10 cellular contexts compared by ENCODE assay signal in the genomic region with DNA sequence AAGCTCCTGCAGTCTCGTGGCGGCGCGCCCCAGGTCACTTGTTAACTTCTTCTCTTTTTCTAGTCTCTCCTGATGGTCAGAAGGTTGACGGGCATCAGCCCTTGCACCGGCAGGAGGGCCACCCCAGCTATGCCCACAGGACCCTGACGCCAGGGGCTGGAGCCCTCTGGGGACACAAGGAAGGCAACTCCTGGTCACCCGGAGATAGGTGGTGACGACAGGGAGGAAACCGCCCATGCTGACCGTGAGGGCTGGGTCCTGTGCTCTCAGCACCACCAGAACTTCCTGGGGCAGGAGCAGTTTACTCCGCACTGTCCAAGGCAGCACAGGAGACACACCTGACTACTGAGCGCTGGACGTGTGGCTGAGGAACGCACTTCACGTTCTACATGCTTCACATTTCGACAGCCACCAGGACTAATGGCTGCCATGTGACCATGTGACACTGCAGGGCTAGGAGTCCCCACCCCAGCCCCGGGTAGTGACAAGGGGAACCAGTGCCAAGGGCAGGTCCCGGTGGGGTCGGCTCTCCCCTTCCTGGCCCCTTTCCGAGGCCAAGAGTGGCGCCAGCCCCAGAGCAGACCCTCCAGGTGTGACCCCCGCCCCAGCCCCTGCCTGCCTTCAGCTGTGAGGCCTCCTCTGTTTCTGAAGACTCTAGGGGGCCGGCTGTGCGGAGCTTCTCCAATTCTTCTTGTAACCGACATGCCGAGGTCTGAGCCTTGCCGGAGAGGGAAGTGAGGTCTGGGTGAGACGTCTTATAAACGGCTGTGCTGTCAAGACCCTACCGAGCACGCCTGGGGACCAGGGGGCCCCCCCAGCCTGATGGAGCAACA. TPM values are rescaled to one million over a fixed set of nuclear protein-coding genes. Genes with fewer than 3 reads are reported as not detected.
DNase-seq lines count a peak whose midpoint lies in the region; ATAC-seq, FAIRE-seq and TF ChIP-seq lines count a peak whose summit lies in the region.
"Had no signal": no experiment of that assay in that cellular context is flagged by ENCODE, and none has a peak within 500 bp of the region (broad histone marks: within the 10 kb centered on the region; RNA-seq: fewer than 3 reads in every experiment).

No MANE protein-coding gene starts in this region.

- peaks cover 29% of the 10 kb centered on the region for H3K36me3 Mint-ChIP-seq in WTC11
- H3K36me3 Mint-ChIP-seq in stimulated activated naive B cell treated with anti-CD40 and anti-IgM and Interleukin-4, amounts not matched to agents 10 μg/mL and 1 μg/mL and 100 μg/mL, for 72 hours: peaks cover 22 to 32% of the 10 kb centered on the region in 2 donors

- H3K4me3 Mint-ChIP-seq in WTC11: no peak overlapping the region
- H3K4me3 Mint-ChIP-seq in stimulated activated naive B cell treated with anti-CD40 and anti-IgM and Interleukin-4, amounts not matched to agents 10 μg/mL and 1 μg/mL and 100 μg/mL, for 72 hours: no peak overlapping the region
- H3K4me3 Mint-ChIP-seq: activated T-helper 1 cell treated with anti-CD3 and anti-CD28 coated beads, Interleukin-12 subunit alpha, Interleukin-12 subunit beta, Interleukin-2, Interleukin-4 antibody, amounts not matched to agents 30 ng/mL and 10 ng/mL and 1 ng/mL, durations not matched to agents 14 hours and 24 hours and 36 hours had no signal

- H3K27ac Mint-ChIP-seq in WTC11: 0 out of 2 replicates have a peak overlapping the region, but pooled peaks have one; percentile 60
- H3K27ac Mint-ChIP-seq in stimulated activated naive B cell treated with anti-CD40 and anti-IgM and Interleukin-4, amounts not matched to agents 10 μg/mL and 1 μg/mL and 100 μg/mL, for 72 hours: peak overlapping the region; percentile 74
- H3K27ac Mint-ChIP-seq: activated T-helper 1 cell treated with anti-CD3 and anti-CD28 coated beads, Interleukin-12 subunit alpha, Interleukin-12 subunit beta, Interleukin-2, Interleukin-4 antibody, amounts not matched to agents 30 ng/mL and 10 ng/mL and 1 ng/mL, durations not matched to agents 14 hours and 24 hours and 36 hours had no signal

- H3K27ac ChIP-seq in kidney (ENCODE audit: low read depth in 2 of 2, low read length in 2 of 2): no peak overlapping the region

- no peak for TF ChIP-seq CTCF in WTC11 (IDR thresholded peaks at IDR 0.05)
- no peak for TF ChIP-seq CTCF in kidney (IDR thresholded peaks at IDR 0.05; ENCODE audit: borderline replicate concordance, extremely low read depth, insufficient read depth)

- H3K9ac ChIP-seq in kidney (ENCODE audit: low read length in 2 of 2): peak overlapping the region in 1 of 2 donors; percentile 5

- H3K4me1 Mint-ChIP-seq in WTC11: peaks cover 3% of the 10 kb centered on the region
- H3K4me1 Mint-ChIP-seq in stimulated activated naive B cell treated with anti-CD40 and anti-IgM and Interleukin-4, amounts not matched to agents 10 μg/mL and 1 μg/mL and 100 μg/mL, for 72 hours: peaks cover 17 to 20% of the 10 kb centered on the region in 2 donors

- H3K4me3 ChIP-seq in kidney (ENCODE audit: low read length in 2 of 2): no peak overlapping the region
- H3K4me3 ChIP-seq: left lung had no signal

- peak; percentile 2 for TF ChIP-seq POLR2A in GM18505 (IDR thresholded peaks at IDR 0.05; ENCODE audit: borderline replicate concordance, extremely low read depth, insufficient read depth, insufficient read length)

- H3K4me1 ChIP-seq in kidney (ENCODE audit: control insufficient read depth in 1 of 2, insufficient read depth in 1 of 2, low read depth in 1 of 2, low read length in 2 of 2): peaks cover 0 to 12% of the 10 kb centered on the region in 2 donors

- H3K9me3 ChIP-seq in kidney (ENCODE audit: control insufficient read depth in 1 of 2, low read length in 2 of 2): no peaks in the 10 kb centered on the region
- H3K9me3 ChIP-seq: left lung had no signal

- H3K36me3 ChIP-seq in kidney (ENCODE audit: control insufficient read depth in 1 of 2, insufficient read depth in 2 of 2, low read length in 2 of 2): peaks cover 8 to 17% of the 10 kb centered on the region in 2 donors

- H3K9me3 Mint-ChIP-seq in WTC11: no peaks in the 10 kb centered on the region
- H3K9me3 Mint-ChIP-seq in stimulated activated naive B cell treated with anti-CD40 and anti-IgM and Interleukin-4, amounts not matched to agents 10 μg/mL and 1 μg/mL and 100 μg/mL, for 72 hours: no peaks in the 10 kb centered on the region
- H3K9me3 Mint-ChIP-seq: activated T-helper 1 cell treated with anti-CD3 and anti-CD28 coated beads, Interleukin-12 subunit alpha, Interleukin-12 subunit beta, Interleukin-2, Interleukin-4 antibody, amounts not matched to agents 30 ng/mL and 10 ng/mL and 1 ng/mL, durations not matched to agents 14 hours and 24 hours and 36 hours had no signal

- H3K27me3 Mint-ChIP-seq in WTC11 (ENCODE audit: low read depth): no peaks in the 10 kb centered on the region
- no peaks in the 10 kb centered on the region for H3K27me3 Mint-ChIP-seq in stimulated activated naive B cell treated with anti-CD40 and anti-IgM and Interleukin-4, amounts not matched to agents 10 μg/mL and 1 μg/mL and 100 μg/mL, for 72 hours

- CTCF ChIA-PET in WTC11 (lab: Charles Lee): interaction anchor here (0.6 to 1.4 kb wide), 8 partner anchors 12 to 814 kb away, joined by 3 to 5 read pairs (median 3); no protein-coding TSS in a partner anchor

- ATAC-seq in GM18505 (IDR thresholded peaks at IDR 0.05; ENCODE audit: unreplicated experiment) (no peak), WTC11 (no peak), GM18873 (IDR thresholded peaks at IDR 0.05; ENCODE audit: low FRiP score, unreplicated experiment) (no peak), GM18519 (IDR thresholded peaks at IDR 0.05; ENCODE audit: low FRiP score, unreplicated experiment) (no peak)
- ATAC-seq in stimulated activated naive B cell treated with anti-CD40 and anti-IgM and Interleukin-4, amounts not matched to agents 10 μg/mL and 1 μg/mL and 100 μg/mL, for 72 hours (replicated peaks): no peak

- intact Hi-C loops in kidney (cut with DNase I): no loop called here

- POLR2A ChIA-PET in WTC11 (lab: Charles Lee): no interaction called here

- FAIRE-seq in kidney (lab: Jason Lieb, UNC): no peak
- FAIRE-seq: endometrium had no signal

- DNase-seq in WTC11 (ENCODE audit: low spot score) (no peak), kidney (peak; percentile 81), AG08396 (ENCODE audit: low spot score) (no peak)
- no peak for DNase-seq in stimulated activated naive B cell treated with anti-CD40 and anti-IgM and Interleukin-4, amounts not matched to agents 10 μg/mL and 1 μg/mL and 100 μg/mL, for 72 hours

TF ChIP-seq in WTC11, 78 proteins besides CTCF, POLR2A, EP300 and RAD21:
- TF ChIP-seq, protein P1, sequence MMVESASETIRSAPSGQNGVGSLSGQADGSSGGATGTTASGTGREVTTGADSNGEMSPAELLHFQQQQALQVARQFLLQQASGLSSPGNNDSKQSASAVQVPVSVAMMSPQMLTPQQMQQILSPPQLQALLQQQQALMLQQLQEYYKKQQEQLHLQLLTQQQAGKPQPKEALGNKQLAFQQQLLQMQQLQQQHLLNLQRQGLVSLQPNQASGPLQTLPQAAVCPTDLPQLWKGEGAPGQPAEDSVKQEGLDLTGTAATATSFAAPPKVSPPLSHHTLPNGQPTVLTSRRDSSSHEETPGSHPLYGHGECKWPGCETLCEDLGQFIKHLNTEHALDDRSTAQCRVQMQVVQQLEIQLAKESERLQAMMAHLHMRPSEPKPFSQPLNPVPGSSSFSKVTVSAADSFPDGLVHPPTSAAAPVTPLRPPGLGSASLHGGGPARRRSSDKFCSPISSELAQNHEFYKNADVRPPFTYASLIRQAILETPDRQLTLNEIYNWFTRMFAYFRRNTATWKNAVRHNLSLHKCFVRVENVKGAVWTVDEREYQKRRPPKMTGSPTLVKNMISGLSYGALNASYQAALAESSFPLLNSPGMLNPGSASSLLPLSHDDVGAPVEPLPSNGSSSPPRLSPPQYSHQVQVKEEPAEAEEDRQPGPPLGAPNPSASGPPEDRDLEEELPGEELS (CRISPR knock-in tag; IDR thresholded peaks at IDR 0.05): no peak
- TF ChIP-seq ESRRA (CRISPR knock-in tag; IDR thresholded peaks at IDR 0.05; ENCODE audit: borderline replicate concordance): 0 out of 2 replicates have a peak, but pooled peaks have one; percentile 37

RNA-seq across cellular contexts. Expression of a gene that starts 45.2 kb away (rescaled TPM):
- total RNA-seq in WTC11 (2021) (145 to 153 TPM (median 149 TPM) in 3 replicates), kidney (409 TPM)
- polyA plus RNA-seq in kidney (ENCODE audit: insufficient read depth, low read depth, low replicate concordance): 525 TPM
